In the genomic region with DNA sequence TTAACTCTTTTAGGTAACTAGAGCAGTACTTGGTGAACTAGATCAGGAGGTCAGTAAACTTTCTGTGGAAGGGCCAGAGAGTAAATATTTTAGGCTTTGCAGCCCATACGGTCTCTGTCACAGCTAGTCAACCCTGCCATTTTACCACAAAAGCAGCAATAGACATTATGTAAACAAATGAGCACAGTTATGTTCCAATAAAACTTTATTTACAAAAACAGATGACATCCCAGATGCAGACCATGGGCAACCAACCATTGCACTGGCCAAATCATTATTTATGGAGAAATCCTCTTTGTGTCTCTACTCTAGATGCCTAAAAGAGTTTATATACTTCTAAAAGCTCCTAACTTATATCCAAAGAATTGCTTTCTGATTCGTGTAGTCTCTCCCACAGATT, we compare ENCODE assay signal across 29 cellular contexts.
"Had no signal": no experiment of that assay in that cellular context is flagged by ENCODE, and none has a peak within 500 bp of the region (broad histone marks: within the 10 kb centered on the region; RNA-seq: fewer than 3 reads in every experiment).

No MANE protein-coding gene starts in this region.

- DNase-seq: activated CD4-positive, alpha-beta memory T cell treated with anti-CD3 and anti-CD28 coated beads for 36 hours; activated CD4-positive, alpha-beta T cell treated with anti-CD3 and anti-CD28 coated beads for 36 hours; activated CD4-positive, alpha-beta T cell treated with anti-CD3 and anti-CD28 coated beads, Interleukin-2, amount 10 ng/mL, durations not matched to agents 24 days and 14 days; activated CD4-positive, CD25-positive, alpha-beta regulatory T cell; activated CD4-positive, CD25-positive, alpha-beta regulatory T cell treated with anti-CD3 and anti-CD28 coated beads, Interleukin-2, amount 50 U/mL, for 72 hours; activated CD8-positive, alpha-beta memory T cell treated with anti-CD3 and anti-CD28 coated beads, Interleukin-2, amount 10 ng/mL, durations not matched to agents 7 days and 5 days; activated CD8-positive, alpha-beta memory T cell treated with anti-CD3 and anti-CD28 coated beads, Interleukin-2, amount 50 U/mL, for 4 hours; activated CD8-positive, alpha-beta T cell treated with anti-CD3 and anti-CD28 coated beads, Interleukin-2, amount 10 ng/mL, durations not matched to agents 7 days and 5 days; activated gamma-delta T cell; activated naive CD4-positive, alpha-beta T cell; activated naive CD4-positive, alpha-beta T cell treated with anti-CD3 and anti-CD28 coated beads, Interleukin-2, amount 10 ng/mL, durations not matched to agents 7 days and 5 days; activated naive CD8-positive, alpha-beta T cell treated with anti-CD3 and anti-CD28 coated beads, Interleukin-2, amount 10 ng/mL, durations not matched to agents 7 days and 5 days; activated T-cell treated with anti-CD3 and anti-CD28 coated beads, Interleukin-2, amount 50 U/mL, for 1 hour; activated T-cell treated with anti-CD3 and anti-CD28 coated beads, Interleukin-2, amount 50 U/mL, for 48 hours; central memory CD4-positive, alpha-beta T cell; cerebellar nuclear complex; colonic mucosa; effector CD8-positive, alpha-beta T cell; foreskin fibroblast; head of caudate nucleus; T-helper 2 cell had no signal

- FAIRE-seq: endometrium, endothelial cell of umbilical vein, frontal cortex had no signal

- H3K36me3 ChIP-seq: ascending aorta, breast epithelium, cardiac muscle cell, colonic mucosa had no signal

- ATAC-seq: activated CD4-positive, alpha-beta T cell treated with anti-CD3 and anti-CD28 coated beads for 36 hours; activated CD8-positive, alpha-beta memory T cell treated with anti-CD3 and anti-CD28 coated beads, Interleukin-2, amount 10 ng/mL, durations not matched to agents 7 days and 5 days; activated CD8-positive, alpha-beta T cell treated with anti-CD3 and anti-CD28 coated beads, Interleukin-2, amount 10 ng/mL, durations not matched to agents 7 days and 5 days; activated naive CD4-positive, alpha-beta T cell treated with anti-CD3 and anti-CD28 coated beads, Interleukin-2, amount 50 U/mL, for 72 hours had no signal

- H3K27ac ChIP-seq: ascending aorta, breast epithelium, cardiac muscle cell, colonic mucosa, epithelial cell of prostate had no signal

- H3K9me3 ChIP-seq: ascending aorta, breast epithelium, colonic mucosa had no signal

- H3K4me3 ChIP-seq: ascending aorta, breast epithelium, cardiac muscle cell, colonic mucosa had no signal

- H3K4me1 ChIP-seq: ascending aorta, breast epithelium, colonic mucosa had no signal

- H3K27me3 ChIP-seq: ascending aorta, breast epithelium, cardiac muscle cell, colonic mucosa had no signal
